Comparison of ENCODE assay signal across 8 cellular contexts in genomic region chr10:34937693-34938670, GRCh38.
A peak's percentile ranks its signal among the peaks of the same experiment; 100 is the strongest.
DNase-seq lines count a peak whose midpoint lies in the region; FAIRE-seq and TF ChIP-seq lines count a peak whose summit lies in the region.
"Not testable (repeated sequence)": the region's sequence is repeated elsewhere in the genome, so short reads cannot be mapped to it uniquely, and the experiment has no call there.

No MANE protein-coding gene starts in this region.

- H3K18ac ChIP-seq in mesenchymal stem cell (ENCODE audit: low read depth in 1 of 2, low read length in 2 of 2) = not testable (repeated sequence)

- H3K4ac ChIP-seq in mesenchymal stem cell (ENCODE audit: low read depth in 1 of 2, low read length in 2 of 2) = not testable (repeated sequence)

- not testable (repeated sequence) for H3K36me3 ChIP-seq in HEK293 (ENCODE audit: control insufficient read depth in 2 of 2, insufficient read depth in 1 of 2, low read length in 2 of 2); WERI-Rb-1; mesenchymal stem cell (ENCODE audit: control insufficient read depth in 1 of 2, insufficient read depth in 2 of 2, low read depth in 1 of 2, low read length in 2 of 2)

- H2AK5ac ChIP-seq in mesenchymal stem cell (ENCODE audit: low read length, severe bottlenecking) = not testable (repeated sequence)

- H2BK5ac ChIP-seq in mesenchymal stem cell (ENCODE audit: low read depth, low read length, poor library complexity, severe bottlenecking) = not testable (repeated sequence)

- 72% methylated on average over 12 of the region's 12 CpGs for WGBS in mesenchymal stem cell

- not testable (repeated sequence) for H3K9ac ChIP-seq in mesenchymal stem cell (ENCODE audit: low read length)

- not testable (repeated sequence) for H3K4me2 ChIP-seq in mesenchymal stem cell (ENCODE audit: low read length, poor library complexity, severe bottlenecking)

- H3K79me1 ChIP-seq in mesenchymal stem cell (replicated peaks; ENCODE audit: low read length, poor library complexity, severe bottlenecking) = not testable (repeated sequence)

- not testable (repeated sequence) for H3K9me3 ChIP-seq in HEK293 (ENCODE audit: control insufficient read depth, insufficient read depth, low read depth, low read length); WERI-Rb-1 (ENCODE audit: severe bottlenecking); mesenchymal stem cell (ENCODE audit: control insufficient read depth, low read length)

- not testable (repeated sequence) for H3K14ac ChIP-seq in mesenchymal stem cell (ENCODE audit: low read length in 2 of 2)

- not testable (repeated sequence) for H2BK15ac ChIP-seq in mesenchymal stem cell (ENCODE audit: low read depth, poor library complexity, severe bottlenecking)

- TF ChIP-seq CTCF in HEK293 (tag by site-specific recombination; IDR thresholded peaks at IDR 0.05) (0 out of 2 replicates have a peak, but pooled peaks have one; percentile 16), WERI-Rb-1 (IDR thresholded peaks at IDR 0.05; ENCODE audit: low read depth, low read length) (0 out of 2 replicates have a peak, but pooled peaks have one; percentile 9), choroid plexus epithelial cell (conservative IDR thresholded peaks at IDR 0.05; ENCODE audit: low read depth, low read length) (peak; percentile 35), foreskin fibroblast (IDR thresholded peaks at IDR 0.05; ENCODE audit: low read depth, low read length) (peak; percentile 13)
- TF ChIP-seq CTCF in NB4 (IDR thresholded peaks at IDR 0.05; ENCODE audit: low read depth, low read length) = not testable (repeated sequence)

- not testable (repeated sequence) for H3K4me1 ChIP-seq in HEK293 (ENCODE audit: control insufficient read depth, insufficient read depth, low read length); mesenchymal stem cell (ENCODE audit: control insufficient read depth, insufficient read depth, low read depth, low read length)

- H3K27me3 ChIP-seq in WERI-Rb-1 (ENCODE audit: insufficient read depth, low read depth, severe bottlenecking); mesenchymal stem cell (ENCODE audit: control insufficient read depth in 1 of 2, insufficient read depth in 1 of 2, low read length in 2 of 2): not testable (repeated sequence)

- H4K91ac ChIP-seq in mesenchymal stem cell (ENCODE audit: low read length) = not testable (repeated sequence)

- H2BK120ac ChIP-seq in mesenchymal stem cell (ENCODE audit: low read depth, low read length) = not testable (repeated sequence)

- not testable (repeated sequence) for H2BK12ac ChIP-seq in mesenchymal stem cell (ENCODE audit: low read length in 2 of 2)

- peak; percentile 47 for DNase-seq in EL
- peak; percentile 75 for DNase-seq in NB4 (ENCODE audit: low read depth)
- DNase-seq in WERI-Rb-1 = peak; percentile 11
- peak; percentile 67 for DNase-seq in choroid plexus epithelial cell (ENCODE audit: low read depth)
- peak; percentile 10 to 30 for DNase-seq in foreskin fibroblast
- DNase-seq in mesenchymal stem cell = peak; percentile 42
- DNase-seq in urothelium cell line (ENCODE audit: low spot score) = not testable (repeated sequence)

- POLR2A ChIA-PET in HEK293 (lab: Yijun Ruan, JAX) = not testable (repeated sequence)

- not testable (repeated sequence) for H3K23ac ChIP-seq in mesenchymal stem cell (ENCODE audit: low read length in 2 of 2)

- not testable (repeated sequence) for TF ChIP-seq POLR2A in NB4 (IDR thresholded peaks at IDR 0.05; ENCODE audit: extremely low read depth, insufficient read length)

- not testable (repeated sequence) for H3K4me3 ChIP-seq in HEK293 (ENCODE audit: low read depth, low read length); NB4 (ENCODE audit: low read depth, low read length); WERI-Rb-1 (ENCODE audit: low read depth, low read length); choroid plexus epithelial cell (ENCODE audit: low read depth, low read length); foreskin fibroblast (ENCODE audit: low read depth in 1 of 2, low read length in 2 of 2); mesenchymal stem cell (ENCODE audit: insufficient read depth in 1 of 2, low read depth in 1 of 2, low read length in 2 of 2)

- peak; percentile 61 for FAIRE-seq in urothelium cell line (lab: Jason Lieb, UNC)

- H4K8ac ChIP-seq in mesenchymal stem cell (ENCODE audit: low read length) = not testable (repeated sequence)

- CTCF ChIA-PET in HEK293 (lab: Yijun Ruan, JAX) = interaction anchor here (0.6 to 2.0 kb wide), 14 partner anchors 8 to 625 kb away, joined by 3 to 13 read pairs (median 4); no protein-coding TSS in a partner anchor

- not testable (repeated sequence) for H3K27ac ChIP-seq in HEK293 (ENCODE audit: extremely low read depth, low read depth, low read length); WERI-Rb-1; mesenchymal stem cell (ENCODE audit: low read length, poor library complexity, severe bottlenecking)

- H2AFZ ChIP-seq in mesenchymal stem cell (ENCODE audit: low read depth, low read length) = not testable (repeated sequence)

TF ChIP-seq in HEK293, 187 proteins besides CTCF, POLR2A, EP300 and RAD21:
- 0 out of 2 replicates have a peak, but pooled peaks have one; percentile 59 for TF ChIP-seq ZNF362 (tag by site-specific recombination; IDR thresholded peaks at IDR 0.05)
- peak; percentile 36 for TF ChIP-seq ZNF654 (tag by site-specific recombination; IDR thresholded peaks at IDR 0.05; ENCODE audit: low read depth)
- peak; percentile 49 for TF ChIP-seq ZBTB17 (tag by site-specific recombination; IDR thresholded peaks at IDR 0.05)
- TF ChIP-seq ZNF610 (tag by site-specific recombination; IDR thresholded peaks at IDR 0.05; ENCODE audit: borderline replicate concordance) = 0 out of 2 replicates have a peak, but pooled peaks have one; percentile 17
- TF ChIP-seq ZNF366 (tag by site-specific recombination; conservative IDR thresholded peaks at IDR 0.05) = peak; percentile 37; the same call in 1 of the 2 replicates
- peak; percentile 74; the same call in 1 of the 2 replicates for TF ChIP-seq ZNF2 (tag by site-specific recombination; IDR thresholded peaks at IDR 0.05)
- TF ChIP-seq ZNF843 (tag by site-specific recombination; IDR thresholded peaks at IDR 0.05) = 0 out of 2 replicates have a peak, but pooled peaks have one; percentile 9
